28 cellular contexts compared by ENCODE assay signal in genomic region chr2:215815960-215816359, GRCh38.
"Had no signal": no experiment of that assay in that cellular context is flagged by ENCODE, and none has a peak within 500 bp of the region (broad histone marks: within the 10 kb centered on the region; RNA-seq: fewer than 3 reads in every experiment).

No MANE protein-coding gene starts in this region.

- H3K4me1 ChIP-seq: ascending aorta, gastroesophageal sphincter had no signal

- H3K4me1 Mint-ChIP-seq: brain had no signal

- H3K36me3 Mint-ChIP-seq: activated CD4-positive, alpha-beta memory T cell treated with anti-CD3 and anti-CD28 coated beads for 36 hours; activated CD8-positive, alpha-beta memory T cell treated with anti-CD3 and anti-CD28 coated beads, Interleukin-2, amount 10 ng/mL, durations not matched to agents 7 days and 5 days; activated naive CD4-positive, alpha-beta T cell treated with anti-CD3 and anti-CD28 coated beads, Interleukin-2, amount 50 U/mL, for 24 hours; brain had no signal

- ATAC-seq: activated CD4-positive, alpha-beta T cell treated with anti-CD3 and anti-CD28 coated beads for 36 hours; activated CD8-positive, alpha-beta memory T cell treated with anti-CD3 and anti-CD28 coated beads, Interleukin-2, amount 10 ng/mL, durations not matched to agents 7 days and 5 days; activated CD8-positive, alpha-beta T cell treated with anti-CD3 and anti-CD28 coated beads, Interleukin-2, amount 10 ng/mL, durations not matched to agents 7 days and 5 days; effector memory CD8-positive, alpha-beta T cell; gastroesophageal sphincter had no signal

- H3K9me3 ChIP-seq: ascending aorta had no signal

- H3K36me3 ChIP-seq: ascending aorta, esophagus muscularis mucosa, gastroesophageal sphincter had no signal

- H3K27ac ChIP-seq: ascending aorta, esophagus muscularis mucosa, gastroesophageal sphincter had no signal

- H3K9me3 Mint-ChIP-seq: activated CD4-positive, alpha-beta memory T cell treated with anti-CD3 and anti-CD28 coated beads for 36 hours; activated naive CD4-positive, alpha-beta T cell treated with anti-CD3 and anti-CD28 coated beads, Interleukin-2, amount 50 U/mL, for 24 hours; activated T-helper 1 cell treated with anti-CD3 and anti-CD28 coated beads, Interleukin-12 subunit alpha, Interleukin-12 subunit beta, Interleukin-2, Interleukin-4 antibody, amounts not matched to agents 30 ng/mL and 10 ng/mL and 1 ng/mL, durations not matched to agents 14 hours and 24 hours and 36 hours; effector memory CD8-positive, alpha-beta T cell had no signal

- H3K27me3 ChIP-seq: ascending aorta, esophagus muscularis mucosa, gastroesophageal sphincter had no signal

- H3K4me3 ChIP-seq: ascending aorta, esophagus muscularis mucosa, gastroesophageal sphincter had no signal

- H3K4me3 Mint-ChIP-seq: activated CD4-positive, alpha-beta memory T cell treated with anti-CD3 and anti-CD28 coated beads for 36 hours; activated CD4-positive, alpha-beta T cell treated with anti-CD3 and anti-CD28 coated beads for 36 hours; activated CD4-positive, alpha-beta T cell treated with anti-CD3 and anti-CD28 coated beads, Interleukin-2, amount 10 ng/mL, durations not matched to agents 24 days and 14 days; activated CD8-positive, alpha-beta memory T cell treated with anti-CD3 and anti-CD28 coated beads, Interleukin-2, amount 10 ng/mL, durations not matched to agents 7 days and 5 days; activated CD8-positive, alpha-beta T cell treated with anti-CD3 and anti-CD28 coated beads, Interleukin-2, amount 10 ng/mL, durations not matched to agents 7 days and 5 days; activated naive CD4-positive, alpha-beta T cell treated with anti-CD3 and anti-CD28 coated beads for 36 hours; activated naive CD4-positive, alpha-beta T cell treated with anti-CD3 and anti-CD28 coated beads, Interleukin-2, amount 50 U/mL, for 24 hours; activated naive CD8-positive, alpha-beta T cell treated with anti-CD3 and anti-CD28 coated beads, Interleukin-2, amount 10 ng/mL, durations not matched to agents 7 days and 5 days; activated T-helper 1 cell treated with anti-CD3 and anti-CD28 coated beads, Interleukin-12 subunit alpha, Interleukin-12 subunit beta, Interleukin-2, Interleukin-4 antibody, amounts not matched to agents 30 ng/mL and 10 ng/mL and 1 ng/mL, durations not matched to agents 14 hours and 24 hours and 36 hours; brain; effector memory CD8-positive, alpha-beta T cell had no signal

- DNase-seq: activated CD4-positive, alpha-beta memory T cell treated with anti-CD3 and anti-CD28 coated beads for 36 hours; activated CD4-positive, alpha-beta T cell treated with anti-CD3 and anti-CD28 coated beads for 36 hours; activated CD4-positive, alpha-beta T cell treated with anti-CD3 and anti-CD28 coated beads, Interleukin-2, amount 10 ng/mL, durations not matched to agents 24 days and 14 days; activated CD4-positive, CD25-positive, alpha-beta regulatory T cell; activated CD4-positive, CD25-positive, alpha-beta regulatory T cell treated with anti-CD3 and anti-CD28 coated beads, Interleukin-2, amount 50 U/mL, for 72 hours; activated CD8-positive, alpha-beta memory T cell treated with anti-CD3 and anti-CD28 coated beads, Interleukin-2, amount 10 ng/mL, durations not matched to agents 7 days and 5 days; activated CD8-positive, alpha-beta memory T cell treated with anti-CD3 and anti-CD28 coated beads, Interleukin-2, amount 50 U/mL, for 4 hours; activated CD8-positive, alpha-beta T cell treated with anti-CD3 and anti-CD28 coated beads, Interleukin-2, amount 10 ng/mL, durations not matched to agents 7 days and 5 days; activated effector memory CD4-positive, alpha-beta T cell treated with anti-CD3 and anti-CD28 coated beads, Interleukin-2, amount 50 U/mL, for 16 hours; activated naive CD4-positive, alpha-beta T cell treated with anti-CD3 and anti-CD28 coated beads for 36 hours; activated naive CD8-positive, alpha-beta T cell treated with anti-CD3 and anti-CD28 coated beads, Interleukin-2, amount 10 ng/mL, durations not matched to agents 7 days and 5 days; activated T-cell treated with anti-CD3 and anti-CD28 coated beads, Interleukin-2, amount 50 U/mL, for 1 hour; activated T-cell treated with anti-CD3 and anti-CD28 coated beads, Interleukin-2, amount 50 U/mL, for 48 hours; caudate nucleus; cortex of kidney; dermis blood vessel endothelial cell; effector CD4-positive, alpha-beta T cell; effector memory CD8-positive, alpha-beta T cell; erythroblast; foreskin melanocyte; T-helper 2 cell had no signal

- H3K27ac Mint-ChIP-seq: activated CD4-positive, alpha-beta memory T cell treated with anti-CD3 and anti-CD28 coated beads for 36 hours; activated CD4-positive, alpha-beta T cell treated with anti-CD3 and anti-CD28 coated beads for 36 hours; activated CD4-positive, alpha-beta T cell treated with anti-CD3 and anti-CD28 coated beads, Interleukin-2, amount 10 ng/mL, durations not matched to agents 24 days and 14 days; activated CD8-positive, alpha-beta memory T cell treated with anti-CD3 and anti-CD28 coated beads, Interleukin-2, amount 10 ng/mL, durations not matched to agents 7 days and 5 days; activated CD8-positive, alpha-beta T cell treated with anti-CD3 and anti-CD28 coated beads, Interleukin-2, amount 10 ng/mL, durations not matched to agents 7 days and 5 days; activated naive CD4-positive, alpha-beta T cell treated with anti-CD3 and anti-CD28 coated beads for 36 hours; activated naive CD4-positive, alpha-beta T cell treated with anti-CD3 and anti-CD28 coated beads, Interleukin-2, amount 50 U/mL, for 24 hours; activated naive CD8-positive, alpha-beta T cell treated with anti-CD3 and anti-CD28 coated beads, Interleukin-2, amount 10 ng/mL, durations not matched to agents 7 days and 5 days; activated T-helper 1 cell treated with anti-CD3 and anti-CD28 coated beads, Interleukin-12 subunit alpha, Interleukin-12 subunit beta, Interleukin-2, Interleukin-4 antibody, amounts not matched to agents 30 ng/mL and 10 ng/mL and 1 ng/mL, durations not matched to agents 14 hours and 24 hours and 36 hours; activated T-helper 2 cell treated with anti-CD3 and anti-CD28 coated beads, Interferon-gamma antibody, Interleukin-2, Interleukin-4, amounts not matched to agents 10 μg/mL and 5 μg/mL and 100 μg/mL, durations not matched to agents 14 hours and 24 hours and 36 hours; brain; effector memory CD8-positive, alpha-beta T cell had no signal
